16 cellular contexts compared by ENCODE assay signal in the genomic region with DNA sequence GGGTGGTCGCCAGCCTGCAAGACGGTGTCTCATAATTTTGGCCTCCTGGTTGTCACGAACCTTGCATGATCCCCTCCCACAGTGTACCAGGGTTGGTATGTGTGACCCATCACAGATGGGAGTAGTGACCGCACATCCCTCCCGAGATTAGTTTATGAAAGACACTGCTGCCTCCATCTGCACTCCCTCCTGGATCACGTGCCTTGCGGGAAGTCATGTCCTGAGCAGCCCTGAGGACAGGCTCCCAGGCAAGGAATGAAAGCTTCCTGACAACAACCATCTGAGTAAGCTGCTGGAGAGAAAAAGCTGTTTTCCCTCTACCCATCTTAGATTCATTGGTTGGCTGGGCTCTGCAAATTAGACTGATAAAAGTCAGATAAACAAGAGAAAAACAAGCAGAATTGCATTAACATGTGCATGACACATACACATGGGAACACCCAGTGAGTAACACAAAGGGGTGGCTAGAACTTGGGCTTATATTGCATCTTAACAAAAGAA. TPM values are rescaled to one million over a fixed set of nuclear protein-coding genes. Genes with fewer than 3 reads are reported as not detected.
DNase-seq lines count a peak whose midpoint lies in the region; ATAC-seq and TF ChIP-seq lines count a peak whose summit lies in the region.
"Had no signal": no experiment of that assay in that cellular context is flagged by ENCODE, and none has a peak within 500 bp of the region (broad histone marks: within the 10 kb centered on the region; RNA-seq: fewer than 3 reads in every experiment).

No MANE protein-coding gene starts in this region.

- no peaks in the 10 kb centered on the region for H3K79me2 ChIP-seq in fibroblast of lung (ENCODE audit: control insufficient read depth, insufficient read depth, low read length)

- intact Hi-C loops in natural killer cell (cut with micrococcal nuclease), result no loop called here

- POLR2A ChIA-PET in AG04450 (lab: Yijun Ruan, JAX), result interaction anchor here (0.9 to 1.5 kb wide), 4 partner anchors 10 to 14 kb away, joined by 3 to 9 read pairs (median 4); partner anchors contain the start of gene PAMR1

- H3K27me3 ChIP-seq in AG04450 (ENCODE audit: control insufficient read depth, insufficient read depth, low read length), result no peaks in the 10 kb centered on the region
- H3K27me3 ChIP-seq in SJSA1 (replicated peaks), result no peaks in the 10 kb centered on the region
- H3K27me3 ChIP-seq in fibroblast of lung (ENCODE audit: control insufficient read depth, insufficient read depth, low read length), result no peaks in the 10 kb centered on the region

- H3K4me3 ChIP-seq in AG04450 (ENCODE audit: low read depth, low read length) (no peak overlapping the region), SJSA1 (no peak overlapping the region), fibroblast of lung (replicated peaks in 1 of 4; ENCODE audit: control extremely low read depth in 1 of 4, insufficient read depth in 1 of 4, low read depth in 3 of 4, low read length in 4 of 4) (no peak overlapping the region)
- H3K4me3 ChIP-seq: thoracic aorta had no signal

- H3K4me1 ChIP-seq in SJSA1 (replicated peaks), result peaks cover 46% of the 10 kb centered on the region
- peaks cover 30% of the 10 kb centered on the region for H3K4me1 ChIP-seq in fibroblast of lung (ENCODE audit: control insufficient read depth, extremely low read depth, insufficient read depth, low read length)

- ATAC-seq in HG03095 (IDR thresholded peaks at IDR 0.05; ENCODE audit: unreplicated experiment) (no peak), natural killer cell (no peak)
- ATAC-seq: natural killer cell treated with Interleukin-12 subunit alpha and Interleukin-12 subunit beta and Interleukin-15 and Interleukin-18, amount 100 ng/mL, for 72 hours had no signal

- H3K27ac Mint-ChIP-seq in natural killer cell, result no peak overlapping the region
- H3K27ac Mint-ChIP-seq: activated CD4-positive, alpha-beta T cell treated with anti-CD3 and anti-CD28 coated beads, Interleukin-2, amount 10 ng/mL, durations not matched to agents 24 days and 14 days; activated naive CD4-positive, alpha-beta T cell treated with anti-CD3 and anti-CD28 coated beads, Interleukin-2, amount 50 U/mL, for 24 hours; natural killer cell treated with Interleukin-12 subunit alpha and Interleukin-12 subunit beta and Interleukin-15 and Interleukin-18, amount 100 ng/mL, for 72 hours had no signal

- no peak overlapping the region for H2AFZ ChIP-seq in fibroblast of lung (ENCODE audit: low read length)

- H3K36me3 ChIP-seq in SJSA1, result no peaks in the 10 kb centered on the region
- no peaks in the 10 kb centered on the region for H3K36me3 ChIP-seq in fibroblast of lung (ENCODE audit: control insufficient read depth, insufficient read depth, low read length)
- H3K36me3 ChIP-seq: thoracic aorta had no signal

- no peak for TF ChIP-seq CTCF in AG04450 (IDR thresholded peaks at IDR 0.05; ENCODE audit: low read depth, low read length)
- no peak for TF ChIP-seq CTCF in fibroblast of lung (conservative IDR thresholded peaks at IDR 0.05 in 1 of 2, IDR thresholded peaks at IDR 0.05 in 1 of 2; ENCODE audit: low read depth in 1 of 2, low read length in 2 of 2)
- TF ChIP-seq CTCF in natural killer cell (IDR thresholded peaks at IDR 0.05), result no peak

- CTCF ChIA-PET in AG04450 (lab: Charles Lee), result no interaction called here

- no peaks in the 10 kb centered on the region for H3K36me3 Mint-ChIP-seq in natural killer cell
- H3K36me3 Mint-ChIP-seq: activated naive CD4-positive, alpha-beta T cell treated with anti-CD3 and anti-CD28 coated beads, Interleukin-2, amount 50 U/mL, for 24 hours; natural killer cell treated with Interleukin-12 subunit alpha and Interleukin-12 subunit beta and Interleukin-15 and Interleukin-18, amount 100 ng/mL, for 72 hours had no signal

- no peak overlapping the region for H3K9ac ChIP-seq in fibroblast of lung (ENCODE audit: insufficient read depth, low read length)

- no peak overlapping the region for H3K4me3 Mint-ChIP-seq in natural killer cell
- H3K4me3 Mint-ChIP-seq: activated CD4-positive, alpha-beta T cell treated with anti-CD3 and anti-CD28 coated beads, Interleukin-2, amount 10 ng/mL, durations not matched to agents 24 days and 14 days; activated naive CD4-positive, alpha-beta T cell treated with anti-CD3 and anti-CD28 coated beads, Interleukin-2, amount 50 U/mL, for 24 hours; natural killer cell treated with Interleukin-12 subunit alpha and Interleukin-12 subunit beta and Interleukin-15 and Interleukin-18, amount 100 ng/mL, for 72 hours had no signal

- H3K27ac ChIP-seq in AG04450 (ENCODE audit: low read depth, low read length), result peak overlapping the region; percentile 77
- peak overlapping the region; percentile 85 for H3K27ac ChIP-seq in SJSA1
- H3K27ac ChIP-seq in fibroblast of lung (ENCODE audit: insufficient read depth, low read length), result peak overlapping the region; percentile 65
- H3K27ac ChIP-seq: thoracic aorta had no signal

- DNase-seq in AG04450 (ENCODE audit: low read depth, low spot score), result no peak
- DNase-seq in SJSA1 (ENCODE audit: low read depth in 1 of 2, low spot score in 2 of 2), result peak; percentile 83 to 87
- DNase-seq in fibroblast of lung (ENCODE audit: low read depth in 2 of 2), result peak; percentile 70 to 90
- DNase-seq in mucosa of gallbladder (ENCODE audit: low spot score), result peak; percentile 35
- DNase-seq in NCI-H146 treated with DMSO at 0.1 percent for 48 hours (lab: John Stamatoyannopoulos, UW; ENCODE audit: unreplicated experiment), result no peak
- DNase-seq in natural killer cell, result no peak
- DNase-seq in superior temporal gyrus (ENCODE audit: extremely low spot score), result no peak
- DNase-seq: ACHN; activated CD4-positive, alpha-beta T cell treated with anti-CD3 and anti-CD28 coated beads, Interleukin-2, amount 10 ng/mL, durations not matched to agents 24 days and 14 days; NCI-H2081 treated with DMSO at 0.1 percent for 48 hours; SHP77 treated with DMSO at 0.1 percent for 48 hours had no signal

- peaks cover 16 to 17% of the 10 kb centered on the region in 2 donors for H3K27me3 Mint-ChIP-seq in natural killer cell (ENCODE audit: low read depth in 2 of 2)

- H3K9me3 ChIP-seq in AG04450 (ENCODE audit: control insufficient read depth, insufficient read depth, low read length) (no peaks in the 10 kb centered on the region), SJSA1 (replicated peaks) (no peaks in the 10 kb centered on the region), fibroblast of lung (ENCODE audit: control insufficient read depth, insufficient read depth, low read depth, low read length) (no peaks in the 10 kb centered on the region)
- H3K9me3 ChIP-seq: thoracic aorta had no signal

- no peaks in the 10 kb centered on the region for H3K4me1 Mint-ChIP-seq in natural killer cell
- H3K4me1 Mint-ChIP-seq: activated CD4-positive, alpha-beta T cell treated with anti-CD3 and anti-CD28 coated beads, Interleukin-2, amount 10 ng/mL, durations not matched to agents 24 days and 14 days; activated naive CD4-positive, alpha-beta T cell treated with anti-CD3 and anti-CD28 coated beads, Interleukin-2, amount 50 U/mL, for 24 hours had no signal

- H4K20me1 ChIP-seq in fibroblast of lung (ENCODE audit: control insufficient read depth, extremely low read depth, insufficient read depth, low read length), result no peaks in the 10 kb centered on the region

- peak overlapping the region; percentile 21 for H3K4me2 ChIP-seq in fibroblast of lung (ENCODE audit: extremely low read depth, insufficient read depth, low read length)

- H3K9me3 Mint-ChIP-seq in natural killer cell, result no peaks in the 10 kb centered on the region
- H3K9me3 Mint-ChIP-seq: activated CD4-positive, alpha-beta T cell treated with anti-CD3 and anti-CD28 coated beads, Interleukin-2, amount 10 ng/mL, durations not matched to agents 24 days and 14 days; activated naive CD4-positive, alpha-beta T cell treated with anti-CD3 and anti-CD28 coated beads, Interleukin-2, amount 50 U/mL, for 24 hours; natural killer cell treated with Interleukin-12 subunit alpha and Interleukin-12 subunit beta and Interleukin-15 and Interleukin-18, amount 100 ng/mL, for 72 hours had no signal

RNA-seq across cellular contexts. Expression of gene PAMR1, which starts 14.4 kb away (rescaled TPM):
- polyA plus RNA-seq in AG04450 (2011; rRNA removed) (215 and 247 TPM in 2 replicates), fibroblast of lung (120 and 132 TPM in 2 replicates)
- 171 and 216 TPM in 2 replicates for polyA minus RNA-seq in AG04450 (2011; rRNA and poly(A)+ RNA removed)
- 57.4 and 57.6 TPM in 2 replicates for total RNA-seq in SJSA1 (2014; rRNA removed; shearing (Covaris generic))
- total RNA-seq in fibroblast of lung (159 and 189 TPM in 2 replicates), mucosa of gallbladder (7.6 TPM), natural killer cell (not detected)
- polyA plus RNA-seq in fibroblast of lung (2012), result 94.3 and 96.9 TPM in 2 replicates
- 150 and 151 TPM in 2 replicates for polyA minus RNA-seq in fibroblast of lung (ENCODE audit: low replicate concordance)
- total RNA-seq: activated CD4-positive, alpha-beta T cell treated with anti-CD3 and anti-CD28 coated beads, Interleukin-2, amount 10 ng/mL, durations not matched to agents 24 days and 14 days; HT-29; natural killer cell treated with Interleukin-12 subunit alpha and Interleukin-12 subunit beta and Interleukin-15 and Interleukin-18, amount 100 ng/mL, for 72 hours had no signal

Comparison
In these comparisons a context has a peak if more than half of its experiments do, and no peak if none do; other contexts are left out.
1. DNase-seq: peak in SJSA1 (2 of 2), fibroblast of lung (2 of 2) and mucosa of gallbladder (single experiment); none in AG04450 (single experiment), NCI-H146 treated with DMSO at 0.1 percent for 48 hours (single experiment), natural killer cell (single experiment) and superior temporal gyrus (single experiment).
2. Peak in every context shown above with its lines, with median percentiles within 50 percentile points of each other: H3K27ac ChIP-seq.